ENCODE assay signal across 18 cellular contexts in genomic region chr2:181902625-181903024, GRCh38.
"Had no signal": no experiment of that assay in that cellular context is flagged by ENCODE, and none has a peak within 500 bp of the region (broad histone marks: within the 10 kb centered on the region; RNA-seq: fewer than 3 reads in every experiment).

No MANE protein-coding gene starts in this region.

- H3K27ac Mint-ChIP-seq: activated CD4-positive, alpha-beta T cell treated with anti-CD3 and anti-CD28 coated beads, Interleukin-2, amount 10 ng/mL, durations not matched to agents 7 days and 5 days; activated naive CD4-positive, alpha-beta T cell treated with anti-CD3 and anti-CD28 coated beads for 36 hours; activated T-helper 17 cell treated with anti-CD3 and anti-CD28 coated beads, Interleukin-2, amount 50 U/mL, for 72 hours; stimulated activated naive CD8-positive, alpha-beta T cell treated with anti-CD3 and anti-CD28 coated beads, Interleukin-15, Interleukin-2, amounts not matched to agents 100 ng/mL and 50 ng/mL, for 24 hours; T-helper 17 cell had no signal

- ATAC-seq: activated T-helper 17 cell treated with anti-CD3 and anti-CD28 coated beads, Interleukin-2, amount 50 U/mL, for 72 hours; T-helper 17 cell had no signal

- H3K27ac ChIP-seq: left ventricle myocardium inferior had no signal

- H3K4me3 ChIP-seq: left ventricle myocardium inferior had no signal

- DNase-seq: activated CD4-positive, alpha-beta T cell treated with anti-CD3 and anti-CD28 coated beads, Interleukin-2, amount 10 ng/mL, durations not matched to agents 7 days and 5 days; activated CD4-positive, CD25-positive, alpha-beta regulatory T cell; activated CD8-positive, alpha-beta memory T cell treated with anti-CD3 and anti-CD28 coated beads for 24 hours; activated naive CD4-positive, alpha-beta T cell treated with anti-CD3 and anti-CD28 coated beads for 36 hours; cortex of kidney; effector memory CD4-positive, alpha-beta T cell; foreskin fibroblast; head of caudate nucleus; islet precursor cell; left ventricle myocardium inferior; mesendoderm; stimulated activated CD4-positive, alpha-beta T cell treated with anti-CD3 and anti-CD28 coated beads, Interleukin-2, amount 100 ng/mL, for 48 hours; stimulated activated CD8-positive, alpha-beta memory T cell treated with anti-CD3 and anti-CD28 coated beads, Interleukin-4, amount 100 ng/mL, for 48 hours; T-helper 17 cell had no signal

- H3K27me3 Mint-ChIP-seq: activated CD4-positive, alpha-beta T cell treated with anti-CD3 and anti-CD28 coated beads, Interleukin-2, amount 10 ng/mL, durations not matched to agents 7 days and 5 days; activated T-helper 17 cell treated with anti-CD3 and anti-CD28 coated beads, Interleukin-2, amount 50 U/mL, for 72 hours; brain; central memory CD8-positive, alpha-beta T cell; stimulated activated naive CD8-positive, alpha-beta T cell treated with anti-CD3 and anti-CD28 coated beads, Interleukin-15, Interleukin-2, amounts not matched to agents 100 ng/mL and 50 ng/mL, for 24 hours; T-helper 17 cell had no signal

- H3K9me3 ChIP-seq: left ventricle myocardium inferior had no signal

- H3K9me3 Mint-ChIP-seq: activated CD4-positive, alpha-beta T cell treated with anti-CD3 and anti-CD28 coated beads, Interleukin-2, amount 10 ng/mL, durations not matched to agents 7 days and 5 days; activated naive CD4-positive, alpha-beta T cell treated with anti-CD3 and anti-CD28 coated beads for 36 hours; activated T-helper 17 cell treated with anti-CD3 and anti-CD28 coated beads, Interleukin-2, amount 50 U/mL, for 72 hours; brain; central memory CD8-positive, alpha-beta T cell; stimulated activated naive CD8-positive, alpha-beta T cell treated with anti-CD3 and anti-CD28 coated beads, Interleukin-15, Interleukin-2, amounts not matched to agents 100 ng/mL and 50 ng/mL, for 24 hours had no signal

- H3K4me3 Mint-ChIP-seq: activated CD4-positive, alpha-beta T cell treated with anti-CD3 and anti-CD28 coated beads, Interleukin-2, amount 10 ng/mL, durations not matched to agents 7 days and 5 days; activated naive CD4-positive, alpha-beta T cell treated with anti-CD3 and anti-CD28 coated beads for 36 hours; activated T-helper 17 cell treated with anti-CD3 and anti-CD28 coated beads, Interleukin-2, amount 50 U/mL, for 72 hours; central memory CD8-positive, alpha-beta T cell; stimulated activated naive CD8-positive, alpha-beta T cell treated with anti-CD3 and anti-CD28 coated beads, Interleukin-15, Interleukin-2, amounts not matched to agents 100 ng/mL and 50 ng/mL, for 24 hours; T-helper 17 cell had no signal
